8 cellular contexts compared by ENCODE assay signal in genomic region chr17:48505788-48506187, GRCh38. TPM values are rescaled to one million over a fixed set of nuclear protein-coding genes. Genes with fewer than 3 reads are reported as not detected.
A peak's percentile ranks its signal among the peaks of the same experiment; 100 is the strongest.
DNase-seq lines count a peak whose midpoint lies in the region; ATAC-seq and TF ChIP-seq lines count a peak whose summit lies in the region.

No MANE protein-coding gene starts in this region.

- DNase-seq in activated CD4-positive, CD25-positive, alpha-beta regulatory T cell treated with anti-CD3 and anti-CD28 coated beads, Interleukin-2, amount 50 U/mL, for 72 hours: no peak
- peak; percentile 79 for DNase-seq in MV-4-11 (lab: John Stamatoyannopoulos, UW)
- peak; percentile 13 for DNase-seq in T-helper 9 cell
- DNase-seq in fibroblast of gingiva (ENCODE audit: low read depth): peak; percentile 43
- DNase-seq in upper lobe of right lung: no peak
- no peak for DNase-seq in NCI-H526 (lab: John Stamatoyannopoulos, UW)

- CTCF ChIA-PET in HEK293 (lab: Yijun Ruan, JAX): interaction anchor here (0.5 to 5.0 kb wide), 13 partner anchors 7 to 374 kb away, joined by 3 to 36 read pairs (median 4); no protein-coding TSS in a partner anchor

- H3K9me3 ChIP-seq in HEK293 (ENCODE audit: control insufficient read depth, insufficient read depth, low read depth, low read length): no peaks in the 10 kb centered on the region
- no peaks in the 10 kb centered on the region for H3K9me3 ChIP-seq in upper lobe of right lung

- peaks cover 24% of the 10 kb centered on the region for H3K4me1 ChIP-seq in HEK293 (ENCODE audit: control insufficient read depth, insufficient read depth, low read length)
- H3K4me1 ChIP-seq in upper lobe of right lung: no peaks in the 10 kb centered on the region

- POLR2A ChIA-PET in HEK293 (lab: Yijun Ruan, JAX): interaction anchor here (1.0 to 1.5 kb wide), 2 partner anchors 14 to 19 kb away, joined by 3 to 4 read pairs; no protein-coding TSS in a partner anchor

- H3K27me3 ChIP-seq in upper lobe of right lung: no peaks in the 10 kb centered on the region

- H3K4me3 ChIP-seq in HEK293 (ENCODE audit: low read depth, low read length) (no peak overlapping the region), upper lobe of right lung (no peak overlapping the region)

- TF ChIP-seq CTCF in HEK293 (tag by site-specific recombination; IDR thresholded peaks at IDR 0.05) (no peak), upper lobe of right lung (IDR thresholded peaks at IDR 0.05) (no peak)

- intact Hi-C loops in upper lobe of right lung (cut with DNase I): no loop called here

- H3K36me3 ChIP-seq in HEK293 (ENCODE audit: control insufficient read depth in 2 of 2, insufficient read depth in 1 of 2, low read length in 2 of 2) (no peaks in the 10 kb centered on the region), upper lobe of right lung (no peaks in the 10 kb centered on the region)

- H3K27ac ChIP-seq in HEK293 (ENCODE audit: extremely low read depth, low read depth, low read length): no peak overlapping the region; the same call in 1 of the 2 replicates
- H3K27ac ChIP-seq in upper lobe of right lung: no peak overlapping the region

- ATAC-seq in activated CD4-positive, CD25-positive, alpha-beta regulatory T cell treated with anti-CD3 and anti-CD28 coated beads, Interleukin-2, amount 50 U/mL, for 24 hours: peak; percentile 95 to 96
- ATAC-seq in upper lobe of right lung: peak; percentile 77

TF ChIP-seq in HEK293, 187 proteins besides CTCF, POLR2A, EP300 and RAD21 (continues in another document):
- peak; percentile 15; the same call in 1 of the 2 replicates for TF ChIP-seq ZSCAN4 (tag by site-specific recombination; IDR thresholded peaks at IDR 0.05)
- TF ChIP-seq ZNF629 (tag by site-specific recombination; IDR thresholded peaks at IDR 0.05): 0 out of 2 replicates have a peak, but pooled peaks have one; percentile 22
- peak; percentile 76 for TF ChIP-seq ATF2 (tag by site-specific recombination; IDR thresholded peaks at IDR 0.05; ENCODE audit: low read depth)
- no peak for TF ChIP-seq ZNF138 (tag by site-specific recombination; IDR thresholded peaks at IDR 0.05; ENCODE audit: borderline replicate concordance)
- TF ChIP-seq IKZF3 (tag by site-specific recombination; IDR thresholded peaks at IDR 0.05): no peak
- TF ChIP-seq ZNF19 (tag by site-specific recombination; IDR thresholded peaks at IDR 0.05; ENCODE audit: low read depth): no peak
- no peak for TF ChIP-seq ZNF596 (tag by site-specific recombination; IDR thresholded peaks at IDR 0.05)
- 0 out of 2 replicates have a peak, but pooled peaks have one; percentile 35 for TF ChIP-seq ZEB2 (tag by site-specific recombination; IDR thresholded peaks at IDR 0.05)
- no peak for TF ChIP-seq REST (tag by site-specific recombination; IDR thresholded peaks at IDR 0.05)
- peak; percentile 50; the same call in 1 of the 2 replicates for TF ChIP-seq PRDM10 (tag by site-specific recombination; IDR thresholded peaks at IDR 0.05)
- no peak for TF ChIP-seq GFI1B (tag by site-specific recombination; IDR thresholded peaks at IDR 0.05)
- no peak for TF ChIP-seq ZNF777 (tag by site-specific recombination; IDR thresholded peaks at IDR 0.05; ENCODE audit: borderline replicate concordance)
- no peak for TF ChIP-seq ZNF521 (tag by site-specific recombination; IDR thresholded peaks at IDR 0.05)
- 0 out of 2 replicates have a peak, but pooled peaks have one; percentile 4 for TF ChIP-seq ZNF660 (tag by site-specific recombination; IDR thresholded peaks at IDR 0.05)
- peak; percentile 88 for TF ChIP-seq ZNF600 (tag by site-specific recombination; IDR thresholded peaks at IDR 0.05)
- TF ChIP-seq ZNF704 (tag by site-specific recombination; IDR thresholded peaks at IDR 0.05): no peak
- TF ChIP-seq SETDB1 (IDR thresholded peaks at IDR 0.05; ENCODE audit: insufficient read length, low read length): no peak
- 0 out of 2 replicates have a peak, but pooled peaks have one; percentile 32 for TF ChIP-seq ZBTB21 (tag by site-specific recombination; IDR thresholded peaks at IDR 0.05)
- TF ChIP-seq ZNF501 (tag by site-specific recombination; IDR thresholded peaks at IDR 0.05): no peak
- no peak for TF ChIP-seq ZNF830 (tag by site-specific recombination; IDR thresholded peaks at IDR 0.05; ENCODE audit: low read depth)
- TF ChIP-seq ZNF335 (tag by site-specific recombination; conservative IDR thresholded peaks at IDR 0.05): peak; percentile 39; the same call in 1 of the 2 replicates

RNA-seq across cellular contexts. Expression of gene HOXB1, which starts 25.0 kb away (rescaled TPM):
- not detected for total RNA-seq in upper lobe of right lung

RNA-seq across cellular contexts. Expression of gene HOXB2, which starts 39.1 kb away (rescaled TPM):
- total RNA-seq in upper lobe of right lung: 11.0 TPM

Comparison
In these comparisons a context has a peak if more than half of its experiments do, and no peak if none do; other contexts are left out.
1. DNase-seq: peak in MV-4-11 (single experiment), T-helper 9 cell (single experiment) and fibroblast of gingiva (single experiment); none in activated CD4-positive, CD25-positive, alpha-beta regulatory T cell treated with anti-CD3 and anti-CD28 coated beads, Interleukin-2, amount 50 U/mL, for 72 hours (single experiment), upper lobe of right lung (single experiment) and NCI-H526 (0 of 2).